Comparison of ENCODE assay signal across 7 cellular contexts in the genomic region with DNA sequence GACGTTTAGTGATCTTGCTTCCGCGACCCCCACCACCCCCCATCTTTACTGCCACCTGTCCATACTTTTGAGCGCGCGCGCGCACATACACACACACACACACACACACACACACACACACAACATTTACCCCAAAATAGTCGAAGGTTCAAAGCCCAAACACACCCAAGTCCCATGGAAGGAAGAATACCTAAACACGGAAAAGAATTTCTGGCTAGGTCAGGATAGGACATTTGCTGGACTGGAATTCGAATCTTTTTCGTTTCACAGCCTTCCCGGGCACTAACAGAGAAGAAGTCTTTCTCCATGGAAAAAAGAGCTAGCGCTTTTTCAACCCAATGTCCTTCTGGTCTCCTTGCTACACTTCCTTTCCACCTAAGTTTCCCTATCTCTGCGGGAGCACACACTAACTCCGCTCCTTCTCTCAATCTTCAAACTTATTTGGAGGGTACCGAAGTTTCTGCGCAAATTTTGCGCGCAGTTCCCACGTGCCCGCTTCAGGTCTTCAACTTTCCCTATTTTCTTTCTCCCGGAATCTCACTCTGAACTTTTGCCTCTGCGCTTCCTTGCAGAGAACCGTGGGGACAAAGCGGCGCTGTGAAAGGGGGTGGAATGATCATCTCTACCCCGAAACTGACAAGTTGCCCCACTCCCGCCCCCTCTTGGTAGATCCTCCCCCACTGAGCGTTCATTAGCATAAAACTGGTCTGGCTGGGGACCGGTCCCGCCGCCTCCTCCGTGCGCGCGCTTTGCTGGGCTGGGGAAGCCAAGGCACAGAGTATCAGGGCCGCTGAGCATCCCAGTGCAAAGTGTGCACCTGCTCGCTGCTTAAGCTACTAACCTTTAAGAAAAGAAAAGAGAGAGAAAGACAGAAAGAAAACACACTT. TPM values are rescaled to one million over a fixed set of nuclear protein-coding genes. Genes with fewer than 3 reads are reported as not detected.
DNase-seq lines count a peak whose midpoint lies in the region; ATAC-seq and TF ChIP-seq lines count a peak whose summit lies in the region.

No MANE protein-coding gene starts in this region.

- in situ Hi-C loops in GM13976 (cut with MboI; ENCODE audit: low sequenced_read_pairs, unreplicated experiment) (no loop called here), transverse colon (cut with MboI; ENCODE audit: low pct_ligation_motif_present in 1 of 4, low pct_unique_long_range_greater_than_20kb in 1 of 4, low sequenced_read_pairs in 3 of 4) (no loop called here)

- no peak for TF ChIP-seq EP300 in transverse colon (IDR thresholded peaks at IDR 0.05; ENCODE audit: low read depth)

- peaks cover 0 to 22% (median 8%) of the 10 kb centered on the region in 4 donors for H3K4me1 ChIP-seq in transverse colon

- DNase-seq in GM13976 (ENCODE audit: low spot score) (peak; percentile 10), NCI-H748 treated with DMSO at 0.1 percent for 48 hours (lab: John Stamatoyannopoulos, UW) (peak; percentile 80), coronary artery (ENCODE audit: low spot score) (no peak), medulla oblongata (ENCODE audit: extremely low spot score) (peak; percentile 14), transverse colon (peak; percentile 81)

- 1 to 9% methylated on average over 24 to 39 of the region's 39 CpGs for WGBS in transverse colon (ENCODE audit: low coverage in 1 of 2), 2 donors

- H3K4me3 ChIP-seq in coronary artery = peak overlapping the region; percentile 74
- H3K4me3 ChIP-seq in transverse colon = peak overlapping the region; percentile 60 to 77 (median 68)

- H3K27ac ChIP-seq in coronary artery (no peak overlapping the region), transverse colon (peak overlapping the region; percentile 81 to 86 (median 84))

- ATAC-seq in HG03432 (IDR thresholded peaks at IDR 0.05; ENCODE audit: unreplicated experiment) = no peak
- no peak for ATAC-seq in GM21390 (IDR thresholded peaks at IDR 0.05; ENCODE audit: unreplicated experiment)

- TF ChIP-seq CTCF in GM13976 (IDR thresholded peaks at IDR 0.05; ENCODE audit: borderline replicate concordance, control extremely low read depth, extremely low read depth, insufficient read depth, missing control alignments) (no peak), coronary artery (IDR thresholded peaks at IDR 0.05) (no peak), transverse colon (IDR thresholded peaks at IDR 0.05) (no peak)

- intact Hi-C loops in transverse colon (cut with DNase I; ENCODE audit: low total_unique reads) = no loop called here

- peaks cover 19% of the 10 kb centered on the region for H3K27me3 ChIP-seq in transverse colon

- TF ChIP-seq POLR2A in transverse colon (IDR thresholded peaks at IDR 0.05) = peak; percentile 53

- no peaks in the 10 kb centered on the region for H3K9me3 ChIP-seq in transverse colon

- no peaks in the 10 kb centered on the region for H3K36me3 ChIP-seq in transverse colon

RNA-seq across cellular contexts. Expression of gene DACH1, which starts 2.7 kb away (rescaled TPM):
- 10 to 100 TPM in 1 of 4 donors, 1 to 10 TPM in 3; 1.5 to 17.3 (median 3.3) TPM for total RNA-seq in transverse colon

Comparison
In these comparisons a context has a peak if more than half of its experiments do, and no peak if none do; other contexts are left out.
1. H3K27ac ChIP-seq: peak in transverse colon (4 of 4); none in coronary artery (0 of 2).